ENCODE assay signal across 2 cellular contexts in genomic region chr22:15815783-15816182, GRCh38.
A peak's percentile ranks its signal among the peaks of the same experiment; 100 is the strongest.
DNase-seq lines count a peak whose midpoint lies in the region; ATAC-seq, FAIRE-seq and TF ChIP-seq lines count a peak whose summit lies in the region.
"Not testable (repeated sequence)": the region's sequence is repeated elsewhere in the genome, so short reads cannot be mapped to it uniquely, and the experiment has no call there.

No MANE protein-coding gene starts in this region.

- H3K27ac ChIP-seq in DND-41 (ENCODE audit: low read length); K562 (ENCODE audit: extremely low read depth, low read depth, low read length): not testable (repeated sequence)

- DNase-seq in DND-41; K562 (ENCODE audit: extremely low read depth in 1 of 4, low spot score in 3 of 4): not testable (repeated sequence)

- in situ Hi-C loops in K562 (cut with MboI) = not testable (repeated sequence)

- not testable (repeated sequence) for TF ChIP-seq POLR2A in K562 (conservative IDR thresholded peaks at IDR 0.05)

- TF ChIP-seq RAD21 in K562 (CRISPR knock-in tag; conservative IDR thresholded peaks at IDR 0.05 in 1 of 2, IDR thresholded peaks at IDR 0.05 in 1 of 2) = not testable (repeated sequence)

- intact Hi-C loops in K562 (cut with micrococcal nuclease) = not testable (repeated sequence)

- not testable (repeated sequence) for TF ChIP-seq EP300 in K562 (IDR thresholded peaks at IDR 0.05; ENCODE audit: low read length)

- H4K20me1 ChIP-seq in DND-41 (ENCODE audit: insufficient read depth, low read length); K562 (replicated peaks; ENCODE audit: control insufficient read depth, insufficient read depth, low read length): not testable (repeated sequence)

- POLR2A ChIA-PET in K562 (lab: Yijun Ruan, JAX) = not testable (repeated sequence)

- not testable (repeated sequence) for H3K9ac ChIP-seq in DND-41 (ENCODE audit: low read depth, low read length); K562 (ENCODE audit: insufficient read depth in 1 of 2, low read depth in 2 of 2, low read length in 2 of 2)

- not testable (repeated sequence) for H3K4me3 ChIP-seq in DND-41 (ENCODE audit: low read depth in 1 of 2, low read length in 2 of 2); K562

- not testable (repeated sequence) for H2AFZ ChIP-seq in DND-41 (ENCODE audit: low read depth, low read length); K562 (ENCODE audit: low read depth, low read length)

- not testable (repeated sequence) for H3K4me1 ChIP-seq in DND-41 (ENCODE audit: insufficient read depth, low read length); K562 (replicated peaks in 1 of 2; ENCODE audit: control insufficient read depth in 2 of 2, insufficient read depth in 2 of 2, low read length in 2 of 2)

- H3K27me3 ChIP-seq in DND-41 (ENCODE audit: insufficient read depth, low read length, poor library complexity); K562 (ENCODE audit: control insufficient read depth in 2 of 2, insufficient read depth in 2 of 2, low read length in 2 of 2): not testable (repeated sequence)

- H3K9me1 ChIP-seq in K562 (ENCODE audit: control insufficient read depth, insufficient read depth, low read length) = not testable (repeated sequence)

- not testable (repeated sequence) for H3K79me2 ChIP-seq in DND-41 (ENCODE audit: insufficient read depth, low read length); K562 (ENCODE audit: control insufficient read depth, insufficient read depth, low read length)

- not testable (repeated sequence) for FAIRE-seq in K562 (lab: Jason Lieb, UNC)

- WGBS in K562 (ENCODE audit: insufficient coverage, low coverage, missing lambda C conversion rate) = no CpG with 5 or more reads among the region's 5 CpGs

- H3K36me3 ChIP-seq in DND-41 (ENCODE audit: insufficient read depth, low read length); K562 (ENCODE audit: control insufficient read depth, insufficient read depth, low read length): not testable (repeated sequence)

- not testable (repeated sequence) for TF ChIP-seq CTCF in DND-41 (IDR thresholded peaks at IDR 0.05; ENCODE audit: borderline replicate concordance, extremely low read depth, low read length, poor library complexity, severe bottlenecking); K562 (IDR thresholded peaks at IDR 0.05 in 2 of 3, conservative IDR thresholded peaks at IDR 0.05 in 1 of 3; ENCODE audit: insufficient read depth in 2 of 3, low read depth in 1 of 3, low read length in 3 of 3)

- not testable (repeated sequence) for BruUV-seq in K562 (replicated peaks; lab: Mats Ljungman, UMichigan)

- CTCF ChIA-PET in K562 (lab: Yijun Ruan, JAX; ENCODE audit: low intra/inter-chr PET ratio) = not testable (repeated sequence)

- H3K9me3 ChIP-seq in DND-41 (ENCODE audit: insufficient read depth, low read length, severe bottlenecking); K562 (replicated peaks; ENCODE audit: control insufficient read depth, insufficient read depth, low read depth, low read length): not testable (repeated sequence)

- ATAC-seq in DND-41 (ENCODE audit: insufficient read depth, low read depth) (peak; percentile 15; the same call in 1 of the 3 replicates), K562 (peak; percentile 80)

- not testable (repeated sequence) for H3K4me2 ChIP-seq in DND-41 (ENCODE audit: insufficient read depth, low read length); K562 (ENCODE audit: insufficient read depth, low read length)
